Comparison of ENCODE assay signal across 21 cellular contexts in the genomic region with DNA sequence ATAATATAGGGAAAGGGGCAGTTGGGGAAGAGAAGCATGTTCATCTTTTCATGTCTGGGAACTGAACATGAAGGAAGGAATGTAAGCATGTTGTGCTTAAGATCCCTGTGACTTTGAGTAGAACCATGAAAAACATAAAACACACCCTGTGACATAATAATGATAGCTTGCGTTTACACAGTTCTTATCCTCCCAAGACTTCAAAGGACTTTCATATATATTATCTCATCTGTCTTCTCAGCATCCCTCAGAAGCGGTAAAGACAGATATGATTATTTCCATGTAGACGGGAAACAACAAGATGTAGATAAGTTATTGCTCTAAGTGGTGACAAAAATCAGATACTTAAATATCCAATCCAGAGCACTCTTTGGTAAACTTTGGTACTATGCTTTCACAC.
"Had no signal": no experiment of that assay in that cellular context is flagged by ENCODE, and none has a peak within 500 bp of the region (broad histone marks: within the 10 kb centered on the region; RNA-seq: fewer than 3 reads in every experiment).

No MANE protein-coding gene starts in this region.

- DNase-seq: Kasumi-1, MM.1S, NCI-H1092 treated with DMSO at 0.1 percent for 48 hours, NCI-H1436, NCI-H1694, NCI-H187 treated with DMSO at 0.1 percent for 48 hours, NCI-H2029 treated with DMSO at 0.1 percent for 48 hours, NCI-H2171 treated with DMSO at 0.1 percent for 48 hours, NCI-H226, NCI-H446, NCI-H510A, NCI-H524 treated with DMSO at 0.1 percent for 48 hours, NCI-H69, NCI-H774, Right ventricle myocardium superior, RPMI8226, SIG-M5 had no signal

- H3K27ac ChIP-seq: KMS-11, SJSA1, SK-N-MC had no signal

- ATAC-seq: K562 had no signal

- H3K4me3 ChIP-seq: K562, SJSA1, SK-N-MC had no signal
